In the genomic region with DNA sequence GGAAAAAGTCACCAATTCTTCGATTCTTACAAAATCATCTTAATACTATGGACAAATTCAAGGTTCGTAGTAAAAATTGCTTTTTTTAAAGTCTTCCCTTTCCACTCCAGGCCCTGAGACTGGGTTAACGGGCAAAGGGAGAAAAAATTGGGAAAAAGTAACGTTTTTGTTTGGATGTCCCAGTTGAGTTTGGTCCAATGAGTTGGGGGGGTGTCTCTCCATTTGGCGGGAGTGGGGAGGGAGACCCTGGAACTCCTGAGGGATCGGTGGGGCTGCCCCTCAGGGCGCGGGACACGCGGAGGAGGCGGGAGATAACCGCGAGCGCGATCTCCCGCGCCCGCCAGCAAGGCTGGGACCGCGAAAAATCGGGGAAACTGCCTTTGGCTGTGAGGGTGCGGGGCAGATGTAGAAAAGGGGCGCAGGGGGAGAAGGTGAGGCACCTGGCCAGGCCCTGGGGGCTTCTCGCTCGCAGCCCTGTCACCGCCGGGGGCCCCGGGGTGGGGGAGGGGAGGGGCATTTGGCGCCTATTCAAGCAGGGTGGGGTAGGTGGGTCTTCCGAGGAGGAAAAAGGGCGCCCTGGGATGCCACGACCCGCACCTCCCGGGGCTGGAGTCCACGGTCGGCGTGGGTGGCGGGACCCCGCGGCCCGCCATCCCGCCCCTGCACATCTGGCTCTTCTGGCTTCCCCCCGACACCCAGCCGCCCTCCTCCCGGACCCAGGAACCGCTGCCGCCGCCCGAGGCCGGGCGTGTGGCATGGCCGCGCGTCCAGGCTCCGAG, we compare ENCODE assay signal across 8 cellular contexts. TPM values are rescaled to one million over a fixed set of nuclear protein-coding genes. Genes with fewer than 3 reads are reported as not detected.
DNase-seq lines count a peak whose midpoint lies in the region; TF ChIP-seq lines count a peak whose summit lies in the region.

No MANE protein-coding gene starts in this region.

- peak; percentile 32 for DNase-seq in stimulated activated CD4-positive, alpha-beta T cell treated with anti-CD3 and anti-CD28 coated beads, Interleukin-1b, Interleukin-23, amount 100 ng/mL, for 48 hours
- DNase-seq in stimulated activated CD4-positive, alpha-beta T cell treated with anti-CD3 and anti-CD28 coated beads, Interleukin-4, amount 100 ng/mL, for 1 hour = no peak
- DNase-seq in adrenal gland = peak in 4 of 7 donors; percentile 12 to 61 (median 43)
- DNase-seq in kidney epithelial cell (ENCODE audit: low read depth) = no peak
- no peak for DNase-seq in SW 1271 (lab: John Stamatoyannopoulos, UW)
- DNase-seq in superior temporal gyrus (ENCODE audit: extremely low spot score) = no peak

- peaks cover 90% of the 10 kb centered on the region for H3K79me2 ChIP-seq in KMS-11 (ENCODE audit: insufficient read depth, low read depth)

- intact Hi-C loops in adrenal gland (cut with DNase I) = no loop called here

- H3K4me1 ChIP-seq in KMS-11 (ENCODE audit: low read depth, poor library complexity, severe bottlenecking) = peaks cover 60% of the 10 kb centered on the region
- H3K4me1 ChIP-seq in adrenal gland (replicated peaks in 1 of 2) = peaks cover 12 to 27% of the 10 kb centered on the region in 2 donors
- H3K4me1 ChIP-seq in subcutaneous abdominal adipose tissue (ENCODE audit: control insufficient read depth in 5 of 5, insufficient read depth in 5 of 5, low read length in 5 of 5) = peaks cover 2 to 25% (median 23%) of the 10 kb centered on the region in 5 donors

- peak overlapping the region; percentile 77 for H3K4me2 ChIP-seq in KMS-11

- no peak overlapping the region for H3K4me3 ChIP-seq in KMS-11 (IDR thresholded peaks at IDR 0.05; ENCODE audit: insufficient read depth, low read depth, low read length)
- peak overlapping the region; percentile 36 to 95 (median 72) for H3K4me3 ChIP-seq in adrenal gland
- H3K4me3 ChIP-seq in kidney epithelial cell (ENCODE audit: low read depth, low read length) = peak overlapping the region; percentile 90
- H3K4me3 ChIP-seq in subcutaneous abdominal adipose tissue (ENCODE audit: low read depth in 1 of 5, low read length in 5 of 5) = peak overlapping the region in 4 of 5 donors; percentile 70 to 85 (median 79)

- TF ChIP-seq CTCF in KMS-11 (conservative IDR thresholded peaks at IDR 0.05; ENCODE audit: low read depth, low read length) (no peak), adrenal gland (IDR thresholded peaks at IDR 0.05) (no peak), kidney epithelial cell (IDR thresholded peaks at IDR 0.05; ENCODE audit: insufficient read depth, low read length, poor library complexity, severe bottlenecking) (no peak)

- no peak for TF ChIP-seq POLR2A in adrenal gland (IDR thresholded peaks at IDR 0.05)

- peak overlapping the region; percentile 87 for H3K9ac ChIP-seq in KMS-11
- H3K9ac ChIP-seq in subcutaneous abdominal adipose tissue (ENCODE audit: low read length in 5 of 5) = no peak overlapping the region

- H3K9me3 ChIP-seq in adrenal gland (replicated peaks in 1 of 3) = no peaks in the 10 kb centered on the region
- no peaks in the 10 kb centered on the region for H3K9me3 ChIP-seq in subcutaneous abdominal adipose tissue (ENCODE audit: control insufficient read depth in 5 of 5, low read length in 5 of 5)

- H3K27ac ChIP-seq in KMS-11 = peak overlapping the region; percentile 84
- H3K27ac ChIP-seq in adrenal gland = no peak overlapping the region
- H3K27ac ChIP-seq in subcutaneous abdominal adipose tissue (ENCODE audit: low read depth, low read length) = no peak overlapping the region

- peaks cover 6% of the 10 kb centered on the region for H3K36me3 ChIP-seq in KMS-11 (ENCODE audit: insufficient read depth)
- H3K36me3 ChIP-seq in adrenal gland (replicated peaks in 1 of 2) = no peaks in the 10 kb centered on the region
- no peaks in the 10 kb centered on the region for H3K36me3 ChIP-seq in kidney epithelial cell (ENCODE audit: control insufficient read depth, insufficient read depth, low read length)
- H3K36me3 ChIP-seq in subcutaneous abdominal adipose tissue (ENCODE audit: control insufficient read depth in 5 of 5, insufficient read depth in 5 of 5, low read length in 5 of 5) = no peaks in the 10 kb centered on the region

- peaks cover 32% of the 10 kb centered on the region for H4K20me1 ChIP-seq in KMS-11 (ENCODE audit: insufficient read depth)

- 0 out of 2 replicates have a peak overlapping the region, but pooled peaks have one; percentile 31 for H2AFZ ChIP-seq in KMS-11 (ENCODE audit: low read depth)

- WGBS in adrenal gland, 4 donors = 6 to 23% (median 9%) methylated on average over 18 to 55 of the region's 55 CpGs

- H3K27me3 ChIP-seq in KMS-11 (ENCODE audit: insufficient read depth, low read depth) = no peaks in the 10 kb centered on the region
- H3K27me3 ChIP-seq in adrenal gland = no peaks in the 10 kb centered on the region
- no peaks in the 10 kb centered on the region for H3K27me3 ChIP-seq in kidney epithelial cell (ENCODE audit: control insufficient read depth, insufficient read depth, low read length)
- H3K27me3 ChIP-seq in subcutaneous abdominal adipose tissue (ENCODE audit: control insufficient read depth in 5 of 5, insufficient read depth in 4 of 5, low read length in 5 of 5) = peaks cover 0 to 3% (median 0%) of the 10 kb centered on the region in 5 donors

RNA-seq across cellular contexts. Expression of a gene that starts 0.7 kb away (rescaled TPM):
- total RNA-seq in adrenal gland = 10 to 100 TPM in 1 of 8 donors, 1 to 10 TPM in 7; 1.9 to 19.2 (median 4.3) TPM
- 1 to 10 TPM; 1.2 to 5.3 (median 1.4) TPM for polyA plus RNA-seq in adrenal gland
- 14.1 and 16.1 TPM in 2 replicates for total RNA-seq in kidney epithelial cell

RNA-seq across cellular contexts. Expression of a gene that starts 20.3 kb away (rescaled TPM):
- 10 to 100 TPM in 7 of 8 donors, 1 to 10 TPM in 1; 9.8 to 27.3 (median 18.0) TPM for total RNA-seq in adrenal gland
- polyA plus RNA-seq in adrenal gland = 10 to 100 TPM in 1 of 3 donors, 1 to 10 TPM in 2; 9.0 to 33.7 (median 9.5) TPM
- 24.6 and 33.8 TPM in 2 replicates for total RNA-seq in kidney epithelial cell

Comparison
In these comparisons a context has a peak if more than half of its experiments do, and no peak if none do; other contexts are left out.
1. DNase-seq: peak in stimulated activated CD4-positive, alpha-beta T cell treated with anti-CD3 and anti-CD28 coated beads, Interleukin-1b, Interleukin-23, amount 100 ng/mL, for 48 hours (single experiment) and adrenal gland (4 of 7); none in stimulated activated CD4-positive, alpha-beta T cell treated with anti-CD3 and anti-CD28 coated beads, Interleukin-4, amount 100 ng/mL, for 1 hour (single experiment), kidney epithelial cell (single experiment), SW 1271 (0 of 2) and superior temporal gyrus (single experiment).